Comparison of ENCODE assay signal across 8 cellular contexts in the genomic region with DNA sequence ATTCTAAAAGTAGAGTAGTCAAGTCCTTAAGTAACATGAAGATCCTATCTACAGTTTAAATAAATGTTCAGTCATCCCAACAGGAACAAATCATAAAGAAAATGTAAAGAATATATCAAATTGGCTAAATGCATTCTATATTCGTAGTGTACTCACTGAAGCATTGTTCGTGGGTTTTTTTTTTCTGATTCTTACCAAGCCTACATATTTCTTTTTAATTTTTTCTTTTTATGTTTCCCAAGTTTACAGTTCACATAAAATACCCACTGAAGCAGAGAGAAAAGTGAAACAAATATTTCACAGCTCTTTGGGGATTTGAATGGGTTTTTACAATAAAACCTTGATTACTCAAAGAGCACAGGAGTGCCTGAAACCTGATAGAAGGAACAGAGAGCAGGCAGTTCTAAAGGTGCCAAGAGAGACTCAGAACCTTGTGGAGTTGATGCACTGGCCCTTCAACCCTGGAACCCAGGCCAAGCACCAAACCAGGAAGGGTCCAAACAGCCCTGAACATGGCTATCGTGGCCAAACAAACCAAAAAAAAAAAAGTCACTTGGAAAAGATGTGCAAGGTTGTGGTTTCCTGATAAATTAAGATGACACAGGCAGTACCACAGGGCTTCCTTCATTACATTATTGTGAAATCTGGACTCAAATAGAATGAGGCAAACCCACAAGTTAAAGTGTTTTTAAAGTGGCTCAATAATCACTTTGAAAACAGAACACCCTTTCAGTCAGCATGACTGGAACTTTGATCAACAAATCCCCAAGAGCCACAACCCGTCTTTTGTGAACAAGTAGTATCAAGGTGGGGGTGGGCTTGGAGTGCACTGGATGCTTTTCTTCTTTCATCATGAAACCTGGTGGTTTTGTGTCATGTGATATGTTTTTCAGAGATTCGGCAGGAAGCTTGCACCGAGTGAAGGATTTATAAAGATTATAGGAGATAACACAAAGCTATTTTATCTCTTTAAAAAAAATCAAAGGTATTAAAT.
DNase-seq lines count a peak whose midpoint lies in the region; ATAC-seq and TF ChIP-seq lines count a peak whose summit lies in the region.

No MANE protein-coding gene starts in this region.

- H3K4me3 Mint-ChIP-seq in CD8-positive, alpha-beta memory T cell: peak overlapping the region in 6 of 7 donors; percentile 18 to 83 (median 36)
- no peak overlapping the region for H3K4me3 Mint-ChIP-seq in GM23338
- no peak overlapping the region for H3K4me3 Mint-ChIP-seq in dendritic cell treated with granulocyte-macrophage colony-stimulating factor and Interleukin-4, amounts not matched to agents 40 ng/mL and 50 ng/mL, for 4 days

- CTCF ChIA-PET in CD8-positive, alpha-beta memory T cell (lab: Charles Lee): interaction anchor here (0.9 kb wide), 1 partner anchor 12 kb away, joined by 3 read pairs; no protein-coding TSS in a partner anchor
- CTCF ChIA-PET in PC-9 (lab: Charles Lee): no interaction called here

- ATAC-seq in GM23338: no peak
- ATAC-seq in gastrocnemius medialis: peak; percentile 39 to 63
- ATAC-seq in esophagus mucosa: no peak

- no TSS peak for BruUV-seq in PC-9 (replicated peaks; lab: Mats Ljungman, UMichigan)

- H4K20me1 ChIP-seq in GM23338 (replicated peaks; ENCODE audit: insufficient read depth) (no peaks in the 10 kb centered on the region), PC-9 (ENCODE audit: insufficient read depth) (no peaks in the 10 kb centered on the region)

- H3K9me3 ChIP-seq in CD8-positive, alpha-beta memory T cell (ENCODE audit: low read length): no peaks in the 10 kb centered on the region
- H3K9me3 ChIP-seq in PC-9 (ENCODE audit: insufficient read depth, low read depth) (peaks cover 5% of the 10 kb centered on the region), gastrocnemius medialis (no peaks in the 10 kb centered on the region)

- no peaks in the 10 kb centered on the region for H3K9me2 ChIP-seq in GM23338 (ENCODE audit: insufficient read depth)
- H3K9me2 ChIP-seq in PC-9 (ENCODE audit: insufficient read depth): no peaks in the 10 kb centered on the region

- no peaks in the 10 kb centered on the region for H3F3A ChIP-seq in GM23338 (replicated peaks; ENCODE audit: low read depth)
- H3F3A ChIP-seq in PC-9 (ENCODE audit: insufficient read depth, low read depth): peaks cover 22% of the 10 kb centered on the region

- H3K27me3 Mint-ChIP-seq in CD8-positive, alpha-beta memory T cell: peaks cover 0 to 4% of the 10 kb centered on the region in 2 donors
- peaks cover 4% of the 10 kb centered on the region for H3K27me3 Mint-ChIP-seq in GM23338 (ENCODE audit: insufficient read depth, low read depth, poor library complexity)
- H3K27me3 Mint-ChIP-seq in dendritic cell treated with granulocyte-macrophage colony-stimulating factor and Interleukin-4, amounts not matched to agents 40 ng/mL and 50 ng/mL, for 4 days: peaks cover 5% of the 10 kb centered on the region

- in situ Hi-C loops in gastrocnemius medialis (cut with MboI; ENCODE audit: low sequenced_read_pairs in 4 of 4): no loop called here

- DNase-seq in CD8-positive, alpha-beta memory T cell: peak in 2 of 5 donors; percentile 36 to 78
- DNase-seq in GM23338 (ENCODE audit: low spot score) (no peak), PC-9 (peak; percentile 27 to 92), gastrocnemius medialis (no peak), NCI-H69 (lab: John Stamatoyannopoulos, UW) (no peak), caudate nucleus (lab: John Stamatoyannopoulos, UW) (no peak)

- H3K36me3 ChIP-seq in CD8-positive, alpha-beta memory T cell (ENCODE audit: insufficient read depth, low read length): no peaks in the 10 kb centered on the region
- H3K36me3 ChIP-seq in GM23338 (ENCODE audit: insufficient read depth) (no peaks in the 10 kb centered on the region), PC-9 (ENCODE audit: low read depth) (no peaks in the 10 kb centered on the region), gastrocnemius medialis (no peaks in the 10 kb centered on the region)

- no peak overlapping the region for H3K4me3 ChIP-seq in CD8-positive, alpha-beta memory T cell (ENCODE audit: low read length)
- H3K4me3 ChIP-seq in GM23338 (no peak overlapping the region), PC-9 (peak overlapping the region; percentile 1; the same call in 1 of the 2 replicates), gastrocnemius medialis (no peak overlapping the region)

- H3K4me1 ChIP-seq in CD8-positive, alpha-beta memory T cell (ENCODE audit: insufficient read depth, low read length): peaks cover 19% of the 10 kb centered on the region
- H3K4me1 ChIP-seq in GM23338 (ENCODE audit: insufficient read depth) (no peaks in the 10 kb centered on the region), PC-9 (replicated peaks; ENCODE audit: insufficient read depth) (peaks cover 46% of the 10 kb centered on the region), gastrocnemius medialis (no peaks in the 10 kb centered on the region)

- no peak for TF ChIP-seq POLR2A in gastrocnemius medialis (IDR thresholded peaks at IDR 0.05)

- intact Hi-C loops in PC-9 (cut with micrococcal nuclease; ENCODE audit: unreplicated experiment): loop anchor here (2.0 kb wide), 1 partner anchor 240 kb away; no protein-coding TSS in a partner anchor
- intact Hi-C loops in dendritic cell treated with granulocyte-macrophage colony-stimulating factor and Interleukin-4, amounts not matched to agents 40 ng/mL and 50 ng/mL, for 4 days (cut with micrococcal nuclease): no loop called here
- intact Hi-C loops in gastrocnemius medialis (cut with DNase I; ENCODE audit: low total_unique reads): no loop called here

- H3K27me3 ChIP-seq in CD8-positive, alpha-beta memory T cell (ENCODE audit: insufficient read depth, low read length, poor library complexity, severe bottlenecking): no peaks in the 10 kb centered on the region
- H3K27me3 ChIP-seq in GM23338 (ENCODE audit: insufficient read depth): no peaks in the 10 kb centered on the region
- no peaks in the 10 kb centered on the region for H3K27me3 ChIP-seq in PC-9 (ENCODE audit: insufficient read depth, low read depth)
- H3K27me3 ChIP-seq in gastrocnemius medialis: no peaks in the 10 kb centered on the region

- peaks cover 0 to 3% (median 0%) of the 10 kb centered on the region in 3 donors for H3K36me3 Mint-ChIP-seq in CD8-positive, alpha-beta memory T cell
- H3K36me3 Mint-ChIP-seq in GM23338 (ENCODE audit: low read depth): no peaks in the 10 kb centered on the region
- no peaks in the 10 kb centered on the region for H3K36me3 Mint-ChIP-seq in dendritic cell treated with granulocyte-macrophage colony-stimulating factor and Interleukin-4, amounts not matched to agents 40 ng/mL and 50 ng/mL, for 4 days (ENCODE audit: low read depth)

- POLR2A ChIA-PET in CD8-positive, alpha-beta memory T cell (lab: Charles Lee): no interaction called here
- POLR2A ChIA-PET in PC-9 (lab: Charles Lee; ENCODE audit: unreplicated experiment): interaction anchor here (0.6 kb wide), 1 partner anchor 62 kb away, joined by 3 read pairs; no protein-coding TSS in a partner anchor

- H3K4me1 Mint-ChIP-seq in CD8-positive, alpha-beta memory T cell: peaks cover 15 to 21% (median 17%) of the 10 kb centered on the region in 3 donors
- no peaks in the 10 kb centered on the region for H3K4me1 Mint-ChIP-seq in GM23338
- peaks cover 71% of the 10 kb centered on the region for H3K4me1 Mint-ChIP-seq in dendritic cell treated with granulocyte-macrophage colony-stimulating factor and Interleukin-4, amounts not matched to agents 40 ng/mL and 50 ng/mL, for 4 days (ENCODE audit: low read depth)

- H3K79me2 ChIP-seq in GM23338 (replicated peaks; ENCODE audit: insufficient read depth): no peaks in the 10 kb centered on the region
- H3K79me2 ChIP-seq in PC-9 (ENCODE audit: low read depth): no peaks in the 10 kb centered on the region

- H3K27ac ChIP-seq in CD8-positive, alpha-beta memory T cell (ENCODE audit: low read depth, low read length): no peak overlapping the region
- H3K27ac ChIP-seq in GM23338 (ENCODE audit: low read depth) (no peak overlapping the region), PC-9 (peak overlapping the region; percentile 61), gastrocnemius medialis (no peak overlapping the region), caudate nucleus (ENCODE audit: low read depth, low read length) (no peak overlapping the region)

- H3K4me2 ChIP-seq in GM23338: no peak overlapping the region
- peak overlapping the region; percentile 43 for H3K4me2 ChIP-seq in PC-9

- peaks cover 0 to 4% (median 3%) of the 10 kb centered on the region in 5 donors for H3K9me3 Mint-ChIP-seq in CD8-positive, alpha-beta memory T cell
- H3K9me3 Mint-ChIP-seq in GM23338: peaks cover 2% of the 10 kb centered on the region; the same call in 2 of the 3 replicates
- no peaks in the 10 kb centered on the region for H3K9me3 Mint-ChIP-seq in dendritic cell treated with granulocyte-macrophage colony-stimulating factor and Interleukin-4, amounts not matched to agents 40 ng/mL and 50 ng/mL, for 4 days

- TF ChIP-seq CTCF in GM23338 (conservative IDR thresholded peaks at IDR 0.05; ENCODE audit: low read depth in 2 of 2): no peak
- no peak for TF ChIP-seq CTCF in PC-9 (conservative IDR thresholded peaks at IDR 0.05)
- TF ChIP-seq CTCF in gastrocnemius medialis (IDR thresholded peaks at IDR 0.05 in 4 of 5, conservative IDR thresholded peaks at IDR 0.05 in 1 of 5): no peak

- H2AFZ ChIP-seq in GM23338 (peak overlapping the region; percentile 60), PC-9 (peak overlapping the region; percentile 67)

- peak overlapping the region in 5 of 8 donors; percentile 24 to 83 (median 36) for H3K27ac Mint-ChIP-seq in CD8-positive, alpha-beta memory T cell
- H3K27ac Mint-ChIP-seq in GM23338: no peak overlapping the region
- H3K27ac Mint-ChIP-seq in dendritic cell treated with granulocyte-macrophage colony-stimulating factor and Interleukin-4, amounts not matched to agents 40 ng/mL and 50 ng/mL, for 4 days: peak overlapping the region; percentile 69

TF ChIP-seq in GM23338, 12 proteins besides CTCF, POLR2A, EP300 and RAD21 (continues in another document):
- TF ChIP-seq ZNF331 (CRISPR knock-in tag; IDR thresholded peaks at IDR 0.05; ENCODE audit: low read depth): no peak

Comparison
In these comparisons a context has a peak if more than half of its experiments do, and no peak if none do; other contexts are left out.
1. DNase-seq: peak in PC-9 (2 of 2); none in GM23338 (single experiment), gastrocnemius medialis (0 of 2), NCI-H69 (single experiment) and caudate nucleus (0 of 61).
2. H3K4me3 Mint-ChIP-seq: peak in CD8-positive, alpha-beta memory T cell (6 of 7); none in GM23338 (single experiment) and dendritic cell treated with granulocyte-macrophage colony-stimulating factor and Interleukin-4, amounts not matched to agents 40 ng/mL and 50 ng/mL, for 4 days (single experiment).
3. ATAC-seq: peak in gastrocnemius medialis (2 of 2); none in GM23338 (single experiment) and esophagus mucosa (single experiment).